In the genomic region with DNA sequence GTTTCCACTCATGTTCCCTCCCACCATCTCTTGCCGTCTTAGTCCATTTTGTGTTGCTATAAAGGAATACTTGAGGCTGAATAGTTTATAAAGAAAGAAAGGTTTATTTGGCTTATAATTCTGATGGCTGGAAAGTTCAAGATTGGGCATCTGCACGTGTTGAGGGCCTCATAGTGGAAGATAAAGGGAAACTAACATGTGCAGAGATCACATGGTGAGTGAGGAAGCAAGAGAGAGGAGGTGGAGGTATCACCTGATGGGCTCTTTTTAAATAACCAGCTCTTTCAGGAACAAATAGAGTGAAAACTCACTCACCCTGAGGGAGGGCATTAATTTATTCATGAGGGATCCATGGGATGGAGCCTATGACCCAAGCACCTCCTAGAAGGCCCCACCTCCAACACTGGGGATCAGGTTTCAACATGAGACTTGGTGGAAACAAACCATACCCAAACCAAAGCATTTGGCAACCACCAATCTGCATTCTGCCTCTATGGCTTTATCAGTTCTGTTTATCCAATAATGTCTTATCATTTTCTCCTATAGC, we compare ENCODE assay signal across 1 cellular context.
TF ChIP-seq lines count a peak whose summit lies in the region.

No MANE protein-coding gene starts in this region.

TF ChIP-seq in H1, 55 proteins besides CTCF, POLR2A, EP300 and RAD21:
- TF ChIP-seq HDAC2 (IDR thresholded peaks at IDR 0.05; ENCODE audit: borderline replicate concordance in 1 of 2, low read depth in 2 of 2, low read length in 2 of 2) (no peak), SRF (IDR thresholded peaks at IDR 0.05; ENCODE audit: low read depth, low read length) (no peak), MAX (IDR thresholded peaks at IDR 0.05) (peak; percentile 89), BRCA1 (IDR thresholded peaks at IDR 0.05; ENCODE audit: low read depth, low read length) (no peak), POLR2AphosphoS5 (IDR thresholded peaks at IDR 0.05; ENCODE audit: low read depth, low read length) (no peak), SP1 (IDR thresholded peaks at IDR 0.05; ENCODE audit: low read depth, low read length) (peak; percentile 31; the same call in 1 of the 2 replicates), CHD2 (IDR thresholded peaks at IDR 0.05; ENCODE audit: low read length) (no peak), ZNF274 (IDR thresholded peaks at IDR 0.05; ENCODE audit: borderline replicate concordance, extremely low read depth, low read length) (no peak), SIX5 (IDR thresholded peaks at IDR 0.05; ENCODE audit: low read depth, low read length) (peak; percentile 8; the same call in 1 of the 2 replicates), NRF1 (IDR thresholded peaks at IDR 0.05; ENCODE audit: low read depth, low read length) (no peak), JUND (IDR thresholded peaks at IDR 0.05; ENCODE audit: low read length) (no peak), JUN (IDR thresholded peaks at IDR 0.05; ENCODE audit: low read depth, low read length) (no peak), KDM5A (IDR thresholded peaks at IDR 0.05; ENCODE audit: low read length) (no peak), SIN3A (conservative IDR thresholded peaks at IDR 0.05 in 1 of 2, IDR thresholded peaks at IDR 0.05 in 1 of 2; ENCODE audit: low read depth in 1 of 2, low read length in 2 of 2) (no peak), BACH1 (IDR thresholded peaks at IDR 0.05; ENCODE audit: low read length) (no peak), MAFK (IDR thresholded peaks at IDR 0.05; ENCODE audit: low read depth, low read length) (no peak)
- TF ChIP-seq, protein P1, sequence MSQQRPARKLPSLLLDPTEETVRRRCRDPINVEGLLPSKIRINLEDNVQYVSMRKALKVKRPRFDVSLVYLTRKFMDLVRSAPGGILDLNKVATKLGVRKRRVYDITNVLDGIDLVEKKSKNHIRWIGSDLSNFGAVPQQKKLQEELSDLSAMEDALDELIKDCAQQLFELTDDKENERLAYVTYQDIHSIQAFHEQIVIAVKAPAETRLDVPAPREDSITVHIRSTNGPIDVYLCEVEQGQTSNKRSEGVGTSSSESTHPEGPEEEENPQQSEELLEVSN (IDR thresholded peaks at IDR 0.05) = peak; percentile 85
- TF ChIP-seq, protein P2, sequence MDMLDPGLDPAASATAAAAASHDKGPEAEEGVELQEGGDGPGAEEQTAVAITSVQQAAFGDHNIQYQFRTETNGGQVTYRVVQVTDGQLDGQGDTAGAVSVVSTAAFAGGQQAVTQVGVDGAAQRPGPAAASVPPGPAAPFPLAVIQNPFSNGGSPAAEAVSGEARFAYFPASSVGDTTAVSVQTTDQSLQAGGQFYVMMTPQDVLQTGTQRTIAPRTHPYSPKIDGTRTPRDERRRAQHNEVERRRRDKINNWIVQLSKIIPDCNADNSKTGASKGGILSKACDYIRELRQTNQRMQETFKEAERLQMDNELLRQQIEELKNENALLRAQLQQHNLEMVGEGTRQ (IDR thresholded peaks at IDR 0.05; ENCODE audit: low read length) = peak; percentile 58; the same call in 1 of the 2 replicates
